In genomic region chr2:174631009-174631981, GRCh38 we compare ENCODE assay signal across 10 cellular contexts. TPM values are rescaled to one million over a fixed set of nuclear protein-coding genes. Genes with fewer than 3 reads are reported as not detected.
DNase-seq lines count a peak whose midpoint lies in the region; ATAC-seq and TF ChIP-seq lines count a peak whose summit lies in the region.
"Had no signal": no experiment of that assay in that cellular context is flagged by ENCODE, and none has a peak within 500 bp of the region (broad histone marks: within the 10 kb centered on the region; RNA-seq: fewer than 3 reads in every experiment).

No MANE protein-coding gene starts in this region.

- no peak for TF ChIP-seq POLR2A in vagina (IDR thresholded peaks at IDR 0.05)

- no peak overlapping the region for H3K4me3 ChIP-seq in vagina
- H3K4me3 ChIP-seq: SK-N-MC had no signal

- DNase-seq in activated naive CD4-positive, alpha-beta T cell treated with anti-CD3 and anti-CD28 coated beads, Interleukin-2, amount 50 U/mL, for 16 hours = no peak
- DNase-seq in activated B cell treated with CpG ODN at 0.5 μM for 24 hours = no peak
- peak; percentile 43 for DNase-seq in hepatic stellate cell (ENCODE audit: low spot score)
- DNase-seq in vagina (ENCODE audit: extremely low spot score in 2 of 2) = no peak
- DNase-seq in GOT3 (lab: John Stamatoyannopoulos, UW) = no peak
- DNase-seq in stimulated activated CD4-positive, alpha-beta T cell treated with anti-CD3 and anti-CD28 coated beads, Interleukin-4, amount 100 ng/mL, for 24 hours = no peak
- DNase-seq: NCI-H187 treated with DMSO at 0.1 percent for 48 hours had no signal

- CTCF ChIA-PET in activated B cell treated with CpG ODN at 0.5 μM for 24 hours (lab: Charles Lee) = no interaction called here

- H3K27ac ChIP-seq in vagina = peak overlapping the region; percentile 77
- H3K27ac ChIP-seq: SK-N-MC had no signal

- H3K4me1 ChIP-seq in vagina = peaks cover 28% of the 10 kb centered on the region

- intact Hi-C loops in activated B cell treated with CpG ODN at 0.5 μM for 24 hours (cut with micrococcal nuclease) = loop anchor here (1.0 kb wide), 1 partner anchor 13 kb away; no protein-coding TSS in a partner anchor
- intact Hi-C loops in vagina (cut with DNase I) = no loop called here

- no peaks in the 10 kb centered on the region for H3K9me3 ChIP-seq in vagina

- peaks cover 20% of the 10 kb centered on the region for H3K36me3 Mint-ChIP-seq in activated naive CD4-positive, alpha-beta T cell treated with anti-CD3 and anti-CD28 coated beads, Interleukin-2, amount 50 U/mL, for 24 hours
- peaks cover 69% of the 10 kb centered on the region for H3K36me3 Mint-ChIP-seq in activated B cell treated with CpG ODN at 0.5 μM for 24 hours (ENCODE audit: low read depth)

- H3K36me3 ChIP-seq in vagina = no peaks in the 10 kb centered on the region

- peak overlapping the region; percentile 96 for H3K27ac Mint-ChIP-seq in activated naive CD4-positive, alpha-beta T cell treated with anti-CD3 and anti-CD28 coated beads, Interleukin-2, amount 50 U/mL, for 24 hours
- peak overlapping the region; percentile 98 for H3K27ac Mint-ChIP-seq in activated B cell treated with CpG ODN at 0.5 μM for 24 hours

- H3K27me3 Mint-ChIP-seq in activated naive CD4-positive, alpha-beta T cell treated with anti-CD3 and anti-CD28 coated beads, Interleukin-2, amount 50 U/mL, for 24 hours = no peaks in the 10 kb centered on the region
- no peaks in the 10 kb centered on the region for H3K27me3 Mint-ChIP-seq in activated B cell treated with CpG ODN at 0.5 μM for 24 hours

- peaks cover 90% of the 10 kb centered on the region for H3K4me1 Mint-ChIP-seq in activated naive CD4-positive, alpha-beta T cell treated with anti-CD3 and anti-CD28 coated beads, Interleukin-2, amount 50 U/mL, for 24 hours
- peaks cover 82% of the 10 kb centered on the region for H3K4me1 Mint-ChIP-seq in activated B cell treated with CpG ODN at 0.5 μM for 24 hours

- H3K4me3 Mint-ChIP-seq in activated naive CD4-positive, alpha-beta T cell treated with anti-CD3 and anti-CD28 coated beads, Interleukin-2, amount 50 U/mL, for 24 hours = peak overlapping the region; percentile 91
- H3K4me3 Mint-ChIP-seq in activated B cell treated with CpG ODN at 0.5 μM for 24 hours = peak overlapping the region; percentile 95

- TF ChIP-seq CTCF in activated B cell treated with CpG ODN at 0.5 μM for 24 hours (IDR thresholded peaks at IDR 0.05) (no peak), vagina (IDR thresholded peaks at IDR 0.05) (no peak)

- H3K9me3 Mint-ChIP-seq in activated naive CD4-positive, alpha-beta T cell treated with anti-CD3 and anti-CD28 coated beads, Interleukin-2, amount 50 U/mL, for 24 hours = no peaks in the 10 kb centered on the region
- no peaks in the 10 kb centered on the region for H3K9me3 Mint-ChIP-seq in activated B cell treated with CpG ODN at 0.5 μM for 24 hours

- no peaks in the 10 kb centered on the region for H3K27me3 ChIP-seq in vagina

- POLR2A ChIA-PET in activated B cell treated with CpG ODN at 0.5 μM for 24 hours (lab: Charles Lee) = interaction anchor here (0.8 to 2.0 kb wide), 2 partner anchors 22 to 29 kb away, joined by 3 to 8 read pairs; no protein-coding TSS in a partner anchor

- ATAC-seq in activated B cell treated with CpG ODN at 0.5 μM for 24 hours (ENCODE audit: low read depth) = no peak
- ATAC-seq in HG03469 (IDR thresholded peaks at IDR 0.05; ENCODE audit: unreplicated experiment) = no peak

RNA-seq across cellular contexts. Expression of gene WIPF1, which starts 33.7 kb away (rescaled TPM):
- total RNA-seq in activated B cell treated with CpG ODN at 0.5 μM for 24 hours (293 TPM in 2 replicates), vagina (20.4 TPM)

Comparison
In these comparisons a context has a peak if more than half of its experiments do, and no peak if none do; other contexts are left out.
1. RNA of gene WIPF1, which starts 33.7 kb away (total RNA-seq): 293 TPM in activated B cell treated with CpG ODN at 0.5 μM for 24 hours; 20.4 TPM in vagina (single experiment); every median in the first group is over 10 times any median in the second.